Comparison of ENCODE assay signal across 8 cellular contexts in genomic region chr12:95204141-95204866, GRCh38. TPM values are rescaled to one million over a fixed set of nuclear protein-coding genes. Genes with fewer than 3 reads are reported as not detected.
DNase-seq lines count a peak whose midpoint lies in the region; ATAC-seq and TF ChIP-seq lines count a peak whose summit lies in the region.

No MANE protein-coding gene starts in this region.

- H3K4me3 ChIP-seq in MG63, result no peak overlapping the region
- H3K4me3 ChIP-seq in gastrocnemius medialis, result no peak overlapping the region

- H3K27me3 ChIP-seq in MG63 (no peaks in the 10 kb centered on the region), gastrocnemius medialis (no peaks in the 10 kb centered on the region)

- ATAC-seq in HG02759 (IDR thresholded peaks at IDR 0.05; ENCODE audit: unreplicated experiment) (no peak), gastrocnemius medialis (no peak), HG02571 (IDR thresholded peaks at IDR 0.05; ENCODE audit: unreplicated experiment) (no peak)

- H3K36me3 Mint-ChIP-seq in endothelial cell (ENCODE audit: low read depth, unreplicated experiment), result peaks cover 18% of the 10 kb centered on the region

- no peak for TF ChIP-seq POLR2A in gastrocnemius medialis (IDR thresholded peaks at IDR 0.05)

- no peaks in the 10 kb centered on the region for H3K9me3 Mint-ChIP-seq in endothelial cell (ENCODE audit: unreplicated experiment)

- no peak overlapping the region for H3K27ac ChIP-seq in gastrocnemius medialis

- TF ChIP-seq CTCF in endothelial cell (IDR thresholded peaks at IDR 0.05; ENCODE audit: unreplicated experiment), result no peak
- no peak for TF ChIP-seq CTCF in gastrocnemius medialis (IDR thresholded peaks at IDR 0.05 in 4 of 5, conservative IDR thresholded peaks at IDR 0.05 in 1 of 5)

- peaks cover 4% of the 10 kb centered on the region for H3K27me3 Mint-ChIP-seq in endothelial cell (ENCODE audit: unreplicated experiment)

- peak; percentile 95 for DNase-seq in Caki2 (ENCODE audit: low read depth)
- DNase-seq in MG63, result peak; percentile 73
- peak; percentile 6 for DNase-seq in endothelial cell (ENCODE audit: low spot score)
- DNase-seq in myocyte (ENCODE audit: low read depth), result peak; percentile 22
- no peak for DNase-seq in gastrocnemius medialis
- no peak for DNase-seq in cerebellar cortex (ENCODE audit: low spot score)

- peaks cover 65% of the 10 kb centered on the region for H3K4me1 Mint-ChIP-seq in endothelial cell (ENCODE audit: unreplicated experiment)

- H3K4me1 ChIP-seq in gastrocnemius medialis, result peaks cover 16 to 26% of the 10 kb centered on the region in 2 donors

- H3K9me3 ChIP-seq in MG63 (no peaks in the 10 kb centered on the region), gastrocnemius medialis (no peaks in the 10 kb centered on the region)

- in situ Hi-C loops in Caki2 (cut with HindIII; ENCODE audit: low pct_unique_long_range_greater_than_20kb, low sequenced_read_pairs) (loop anchor here (25.0 kb wide), 1 partner anchor 92 kb away; no protein-coding TSS in a partner anchor), gastrocnemius medialis (cut with MboI; ENCODE audit: low sequenced_read_pairs in 4 of 4) (no loop called here)

- H3K27ac Mint-ChIP-seq in endothelial cell (ENCODE audit: unreplicated experiment), result peak overlapping the region; percentile 97

- intact Hi-C loops in gastrocnemius medialis (cut with DNase I; ENCODE audit: low total_unique reads), result no loop called here

- no peaks in the 10 kb centered on the region for H3K36me3 ChIP-seq in MG63
- no peaks in the 10 kb centered on the region for H3K36me3 ChIP-seq in gastrocnemius medialis

- H3K4me3 Mint-ChIP-seq in endothelial cell (ENCODE audit: unreplicated experiment), result peak overlapping the region; percentile 73

RNA-seq across cellular contexts. Expression of gene FGD6, which starts 13.0 kb away (rescaled TPM):
- 5.9 and 6.6 TPM in 2 replicates for total RNA-seq in Caki2 (2014; rRNA removed; shearing (Covaris generic); ENCODE audit: low replicate concordance)
- total RNA-seq in MG63 (2014; rRNA removed; shearing (Covaris generic); ENCODE audit: low replicate concordance), result 0.40 and 0.91 TPM in 2 replicates
- 35.4 TPM for total RNA-seq in endothelial cell (ENCODE audit: unreplicated experiment)
- 3.1 TPM in 2 replicates for total RNA-seq in myocyte
- polyA plus RNA-seq in myocyte (2012), result 0.79 TPM
- 1 to 10 TPM; 2.9 to 8.4 (median 4.4) TPM for total RNA-seq in gastrocnemius medialis

RNA-seq across cellular contexts. Expression of gene VEZT, which starts 13.3 kb away (rescaled TPM):
- total RNA-seq in Caki2 (2014; rRNA removed; shearing (Covaris generic); ENCODE audit: low replicate concordance), result 26.0 and 42.9 TPM in 2 replicates
- total RNA-seq in MG63 (2014; rRNA removed; shearing (Covaris generic); ENCODE audit: low replicate concordance), result 26.4 and 31.4 TPM in 2 replicates
- total RNA-seq in endothelial cell (ENCODE audit: unreplicated experiment), result 89.9 TPM
- total RNA-seq in myocyte, result 75.9 and 89.6 TPM in 2 replicates
- 27.6 TPM for polyA plus RNA-seq in myocyte (2012)
- 100 to 1,000 TPM; 100 to 131 (median 118) TPM for total RNA-seq in gastrocnemius medialis

Comparison
In these comparisons a context has a peak if more than half of its experiments do, and no peak if none do; other contexts are left out.
1. DNase-seq: peak in Caki2 (single experiment), MG63 (single experiment), endothelial cell (single experiment) and myocyte (single experiment); none in gastrocnemius medialis (0 of 2) and cerebellar cortex (single experiment).